ENCODE assay signal across 8 cellular contexts in genomic region chr7:26194764-26195163, GRCh38. TPM values are rescaled to one million over a fixed set of nuclear protein-coding genes. Genes with fewer than 3 reads are reported as not detected.
DNase-seq lines count a peak whose midpoint lies in the region; ATAC-seq, FAIRE-seq and TF ChIP-seq lines count a peak whose summit lies in the region.
"Not testable (repeated sequence)": the region's sequence is repeated elsewhere in the genome, so short reads cannot be mapped to it uniquely, and the experiment has no call there.

No MANE protein-coding gene starts in this region.

- H3K4me3 Mint-ChIP-seq in GM23338 (peak overlapping the region; percentile 58; the same call in 2 of the 3 replicates), chondrocyte (ENCODE audit: unreplicated experiment) (peak overlapping the region; percentile 4)
- H3K4me3 Mint-ChIP-seq in activated CD4-positive, alpha-beta memory T cell treated with anti-CD3 and anti-CD28 coated beads, Interleukin-2, amount 10 ng/mL, durations not matched to agents 7 days and 5 days: peak overlapping the region; percentile 64
- H3K4me3 Mint-ChIP-seq in activated naive CD4-positive, alpha-beta T cell treated with anti-CD3 and anti-CD28 coated beads, Interleukin-2, amount 50 U/mL, for 24 hours: peak overlapping the region; percentile 83

- H4K20me1 ChIP-seq in GM23338 (replicated peaks; ENCODE audit: insufficient read depth): peaks cover 81% of the 10 kb centered on the region
- H4K20me1 ChIP-seq in PC-9 (ENCODE audit: insufficient read depth): peaks cover 99% of the 10 kb centered on the region
- peaks cover 94% of the 10 kb centered on the region for H4K20me1 ChIP-seq in HepG2 (ENCODE audit: insufficient read depth, low read length)

- not testable (repeated sequence) for H3K9me3 ChIP-seq in PC-9 (ENCODE audit: insufficient read depth, low read depth); HepG2 (ENCODE audit: low read length); psoas muscle

- H3K4me1 ChIP-seq in GM23338 (ENCODE audit: insufficient read depth) (peaks cover 18% of the 10 kb centered on the region), PC-9 (replicated peaks; ENCODE audit: insufficient read depth) (peaks cover 36% of the 10 kb centered on the region), HepG2 (ENCODE audit: insufficient read depth, low read length) (peaks cover 53% of the 10 kb centered on the region), psoas muscle (peaks cover 67% of the 10 kb centered on the region)

- H3K4me1 Mint-ChIP-seq in GM23338: peaks cover 64% of the 10 kb centered on the region
- peaks cover 71% of the 10 kb centered on the region for H3K4me1 Mint-ChIP-seq in activated CD4-positive, alpha-beta memory T cell treated with anti-CD3 and anti-CD28 coated beads, Interleukin-2, amount 10 ng/mL, durations not matched to agents 7 days and 5 days
- peaks cover 74% of the 10 kb centered on the region for H3K4me1 Mint-ChIP-seq in activated naive CD4-positive, alpha-beta T cell treated with anti-CD3 and anti-CD28 coated beads, Interleukin-2, amount 50 U/mL, for 24 hours
- peaks cover 59% of the 10 kb centered on the region for H3K4me1 Mint-ChIP-seq in chondrocyte (ENCODE audit: low read depth)

- H3K27me3 Mint-ChIP-seq in GM23338 (ENCODE audit: insufficient read depth, low read depth, poor library complexity): peaks cover 53% of the 10 kb centered on the region
- not testable (repeated sequence) for H3K27me3 Mint-ChIP-seq in activated CD4-positive, alpha-beta memory T cell treated with anti-CD3 and anti-CD28 coated beads, Interleukin-2, amount 10 ng/mL, durations not matched to agents 7 days and 5 days; activated naive CD4-positive, alpha-beta T cell treated with anti-CD3 and anti-CD28 coated beads, Interleukin-2, amount 50 U/mL, for 24 hours; chondrocyte (ENCODE audit: low read depth)

- not testable (repeated sequence) for H3K4me3 ChIP-seq in GM23338; PC-9; HepG2 (replicated peaks in 1 of 3; ENCODE audit: insufficient read depth in 1 of 3, low read depth in 2 of 3, low read length in 3 of 3)
- H3K4me3 ChIP-seq in psoas muscle: peak overlapping the region; percentile 90

- not testable (repeated sequence) for DNase-seq in GM23338 (ENCODE audit: low spot score); PC-9; activated CD4-positive, alpha-beta memory T cell treated with anti-CD3 and anti-CD28 coated beads, Interleukin-2, amount 10 ng/mL, durations not matched to agents 7 days and 5 days; chondrocyte (ENCODE audit: low spot score); HepG2 (ENCODE audit: low spot score); psoas muscle

- H3K9me2 ChIP-seq in GM23338 (ENCODE audit: insufficient read depth); PC-9 (ENCODE audit: insufficient read depth): not testable (repeated sequence)

- BruUV-seq in PC-9 (replicated peaks; lab: Mats Ljungman, UMichigan); HepG2 (replicated peaks; lab: Mats Ljungman, UMichigan): not testable (repeated sequence)

- H3F3A ChIP-seq in GM23338 (replicated peaks; ENCODE audit: low read depth): peaks cover 58% of the 10 kb centered on the region
- H3F3A ChIP-seq in PC-9 (ENCODE audit: insufficient read depth, low read depth): peaks cover 98% of the 10 kb centered on the region

- not testable (repeated sequence) for H3K9ac ChIP-seq in HepG2 (ENCODE audit: insufficient read depth, low read depth, low read length)

- H3K27ac ChIP-seq in 22Rv1 (peak overlapping the region; percentile 14; the same call in 1 of the 2 replicates), GM23338 (ENCODE audit: low read depth) (peak overlapping the region; percentile 67; the same call in 1 of the 2 replicates), PC-9 (peak overlapping the region; percentile 51; the same call in 1 of the 2 replicates)
- H3K27ac ChIP-seq in HepG2 (ENCODE audit: extremely low read length, insufficient read depth, low read length); psoas muscle: not testable (repeated sequence)

- H3K9me3 Mint-ChIP-seq in GM23338; activated CD4-positive, alpha-beta memory T cell treated with anti-CD3 and anti-CD28 coated beads, Interleukin-2, amount 10 ng/mL, durations not matched to agents 7 days and 5 days; activated naive CD4-positive, alpha-beta T cell treated with anti-CD3 and anti-CD28 coated beads, Interleukin-2, amount 50 U/mL, for 24 hours; chondrocyte (ENCODE audit: low read depth): not testable (repeated sequence)

- H3K27me3 ChIP-seq in GM23338 (ENCODE audit: insufficient read depth); PC-9 (ENCODE audit: insufficient read depth, low read depth); HepG2 (ENCODE audit: control insufficient read depth in 1 of 2, insufficient read depth in 2 of 2, low read length in 2 of 2); psoas muscle (ENCODE audit: insufficient read depth in 3 of 3, low read length in 2 of 3): not testable (repeated sequence)

- ATAC-seq in GM23338, HepG2, psoas muscle: not testable (repeated sequence)

- not testable (repeated sequence) for TF ChIP-seq EP300 in HepG2 (IDR thresholded peaks at IDR 0.05; ENCODE audit: low read depth in 2 of 2, low read length in 2 of 2); HepG2 (CRISPR knock-in tag; IDR thresholded peaks at IDR 0.05; ENCODE audit: borderline replicate concordance)

- peaks cover 85% of the 10 kb centered on the region for H3K79me2 ChIP-seq in GM23338 (replicated peaks; ENCODE audit: insufficient read depth)
- H3K79me2 ChIP-seq in PC-9 (ENCODE audit: low read depth): peaks cover 98% of the 10 kb centered on the region
- peaks cover 69% of the 10 kb centered on the region for H3K79me2 ChIP-seq in HepG2 (ENCODE audit: insufficient read depth, low read length)

- not testable (repeated sequence) for TF ChIP-seq RAD21 in HepG2 (CRISPR knock-in tag; IDR thresholded peaks at IDR 0.05)

- TF ChIP-seq CTCF in 22Rv1 (IDR thresholded peaks at IDR 0.05); GM23338 (conservative IDR thresholded peaks at IDR 0.05; ENCODE audit: low read depth in 2 of 2); PC-9 (conservative IDR thresholded peaks at IDR 0.05); chondrocyte (IDR thresholded peaks at IDR 0.05); HepG2 (CRISPR knock-in tag; IDR thresholded peaks at IDR 0.05); psoas muscle (IDR thresholded peaks at IDR 0.05): not testable (repeated sequence)

- not testable (repeated sequence) for TF ChIP-seq POLR2A in HepG2 (IDR thresholded peaks at IDR 0.05; ENCODE audit: insufficient read depth in 1 of 2, low read depth in 2 of 2, low read length in 2 of 2)

- POLR2A ChIA-PET in PC-9 (lab: Charles Lee; ENCODE audit: unreplicated experiment): interaction anchor here (0.5 to 0.7 kb wide), 5 partner anchors 11 to 1575 kb away, joined by 4 to 9 read pairs (median 5); no protein-coding TSS in a partner anchor
- POLR2A ChIA-PET in activated CD4-positive, alpha-beta memory T cell treated with anti-CD3 and anti-CD28 coated beads, Interleukin-2, amount 10 ng/mL, durations not matched to agents 7 days and 5 days (lab: Charles Lee): interaction anchor here (0.6 to 13.1 kb wide), 12 partner anchors 6 to 159 kb away, joined by 3 to 406 read pairs (median 39); partner anchors contain the start of genes CBX3, HNRNPA2B1 and NFE2L3
- POLR2A ChIA-PET in HepG2 (lab: Yijun Ruan, JAX): not testable (repeated sequence)

- intact Hi-C loops in PC-9 (cut with micrococcal nuclease; ENCODE audit: unreplicated experiment) (loop anchor here (5.0 to 10.0 kb wide), 2 partner anchors 300 to 473 kb away; no protein-coding TSS in a partner anchor), HepG2 (cut with micrococcal nuclease; ENCODE audit: unreplicated experiment) (loop anchor here (5.0 kb wide), 2 partner anchors 102 to 302 kb away; no protein-coding TSS in a partner anchor), psoas muscle (cut with DNase I) (loop anchor here in 1 of 2 donors (5.0 to 10.0 kb wide), 2 partner anchors 300 to 973 kb away; partner anchors contain the start of gene HOXA9)

- not testable (repeated sequence) for H3K4me2 ChIP-seq in GM23338; PC-9; HepG2 (ENCODE audit: low read depth, low read length)

- 93% methylated on average over 11 of the region's 11 CpGs for WGBS in HepG2 (ENCODE audit: low lambda C conversion rate)
- WGBS in psoas muscle, 3 donors: 64 to 75% (median 73%) methylated on average over 11 of the region's 11 CpGs

- CTCF ChIA-PET in PC-9 (lab: Charles Lee): interaction anchor here (0.6 to 0.7 kb wide), 6 partner anchors 12 to 966 kb away, joined by 3 to 12 read pairs (median 6); no protein-coding TSS in a partner anchor
- CTCF ChIA-PET in activated CD4-positive, alpha-beta memory T cell treated with anti-CD3 and anti-CD28 coated beads, Interleukin-2, amount 10 ng/mL, durations not matched to agents 7 days and 5 days (lab: Charles Lee): interaction anchor here (0.6 to 4.1 kb wide), 12 partner anchors 9 to 302 kb away, joined by 3 to 20 read pairs (median 4); partner anchors contain the start of gene NFE2L3
- CTCF ChIA-PET in HepG2 (lab: Yijun Ruan, JAX; ENCODE audit: low intra/inter-chr PET ratio, low total read pairs): not testable (repeated sequence)

- not testable (repeated sequence) for FAIRE-seq in HepG2 (lab: Jason Lieb, UNC)

- H3K27ac Mint-ChIP-seq in GM23338: peak overlapping the region; percentile 92; the same call in 1 of the 2 replicates
- H3K27ac Mint-ChIP-seq in activated CD4-positive, alpha-beta memory T cell treated with anti-CD3 and anti-CD28 coated beads, Interleukin-2, amount 10 ng/mL, durations not matched to agents 7 days and 5 days: peak overlapping the region; percentile 75
- H3K27ac Mint-ChIP-seq in activated naive CD4-positive, alpha-beta T cell treated with anti-CD3 and anti-CD28 coated beads, Interleukin-2, amount 50 U/mL, for 24 hours: peak overlapping the region; percentile 88
- not testable (repeated sequence) for H3K27ac Mint-ChIP-seq in chondrocyte (ENCODE audit: unreplicated experiment)

- not testable (repeated sequence) for H2AFZ ChIP-seq in GM23338; PC-9; HepG2 (ENCODE audit: low read length)

- H3K36me3 ChIP-seq in GM23338 (ENCODE audit: insufficient read depth): peaks cover 93% of the 10 kb centered on the region
- H3K36me3 ChIP-seq in PC-9 (ENCODE audit: low read depth): peaks cover 94% of the 10 kb centered on the region
- H3K36me3 ChIP-seq in HepG2 (replicated peaks in 1 of 2; ENCODE audit: control insufficient read depth in 1 of 2, insufficient read depth in 2 of 2, low read length in 2 of 2): peaks cover 25 to 73% of the 10 kb centered on the region in 2 experiments
- peaks cover 21 to 91% of the 10 kb centered on the region in 2 donors for H3K36me3 ChIP-seq in psoas muscle (ENCODE audit: insufficient read depth in 1 of 2, low read depth in 1 of 2)

- H3K36me3 Mint-ChIP-seq in GM23338 (ENCODE audit: low read depth) (peaks cover 100% of the 10 kb centered on the region), chondrocyte (ENCODE audit: low read depth) (peaks cover 78% of the 10 kb centered on the region)
- H3K36me3 Mint-ChIP-seq in activated CD4-positive, alpha-beta memory T cell treated with anti-CD3 and anti-CD28 coated beads, Interleukin-2, amount 10 ng/mL, durations not matched to agents 7 days and 5 days (ENCODE audit: low read depth): peaks cover 97% of the 10 kb centered on the region
- H3K36me3 Mint-ChIP-seq in activated naive CD4-positive, alpha-beta T cell treated with anti-CD3 and anti-CD28 coated beads, Interleukin-2, amount 50 U/mL, for 24 hours: peaks cover 75% of the 10 kb centered on the region

- in situ Hi-C loops in HepG2 (cut with HindIII; ENCODE audit: extremely low pct_ligation_motif_present, low pct_unique_long_range_greater_than_20kb): not testable (repeated sequence)

RNA-seq across cellular contexts. Expression of gene HNRNPA2B1, which starts 5.8 kb away (rescaled TPM):
- 598 and 602 TPM in 2 replicates for total RNA-seq in GM23338 (2014; rRNA removed; shearing (Covaris generic))
- polyA plus RNA-seq in GM23338 (2016; fragmentation: Nextera tagmentation; extraction: Ambion mirVana): 1,534 and 1,577 TPM in 2 replicates
- total RNA-seq in PC-9 (2021): 526 and 792 TPM in 2 replicates
- 100 to 1,000 TPM; 696 to 705 TPM for total RNA-seq in activated CD4-positive, alpha-beta memory T cell treated with anti-CD3 and anti-CD28 coated beads, Interleukin-2, amount 10 ng/mL, durations not matched to agents 7 days and 5 days
- 311 to 604 TPM (median 313 TPM) in 3 replicates for total RNA-seq in chondrocyte
- 412 and 636 TPM in 2 replicates for total RNA-seq in HepG2 (2016; rRNA removed; fragmentation: Illumina TruSeq; extraction: Trizol)
- total RNA-seq in HepG2 (2016; cell fraction: cytosol; rRNA removed; fragmentation: Illumina TruSeq; extraction: Trizol; ENCODE audit: low read depth): 31.5 and 36.0 TPM in 2 replicates
- 434 and 632 TPM in 2 replicates for total RNA-seq in HepG2 (2016; cell fraction: insoluble cytoplasmic fraction; rRNA removed; fragmentation: Illumina TruSeq; extraction: Trizol)
- total RNA-seq in HepG2 (2016; cell fraction: membrane; rRNA removed; fragmentation: Illumina TruSeq; extraction: Trizol): 69.3 and 71.5 TPM in 2 replicates
- total RNA-seq in HepG2 (2016; cell fraction: nucleus; rRNA removed; fragmentation: Illumina TruSeq; extraction: Trizol): 305 and 307 TPM in 2 replicates
- 144 and 193 TPM in 2 replicates for polyA plus RNA-seq in HepG2 (2011; rRNA removed)
- 105 and 119 TPM in 2 replicates for polyA plus RNA-seq in HepG2 (2011; cell fraction: cytosol; rRNA removed)
- 173 and 254 TPM in 2 replicates for polyA plus RNA-seq in HepG2 (2011; cell fraction: nucleus; rRNA removed)
- polyA plus RNA-seq in HepG2 (2012): 348 and 727 TPM in 2 replicates
- polyA plus RNA-seq in HepG2 (2016; cell fraction: cytosol; fragmentation: Illumina TruSeq; extraction: Trizol; ENCODE audit: low read depth): 50.3 and 54.5 TPM in 2 replicates
- polyA plus RNA-seq in HepG2 (2016; cell fraction: insoluble cytoplasmic fraction; fragmentation: Illumina TruSeq; extraction: Trizol; ENCODE audit: low read depth): 1,958 and 2,163 TPM in 2 replicates
- 95.2 and 104 TPM in 2 replicates for polyA plus RNA-seq in HepG2 (2016; cell fraction: membrane; fragmentation: Illumina TruSeq; extraction: Trizol; ENCODE audit: low read depth)
- polyA plus RNA-seq in HepG2 (2016; cell fraction: nucleus; fragmentation: Illumina TruSeq; extraction: Trizol; ENCODE audit: insufficient read depth, low read depth): 1,155 and 1,186 TPM in 2 replicates
- 47.8 and 128 TPM in 2 replicates for polyA minus RNA-seq in HepG2 (2011; rRNA and poly(A)+ RNA removed; ENCODE audit: low replicate concordance)
- 103 and 153 TPM in 2 replicates for polyA minus RNA-seq in HepG2 (2011; cell fraction: cytosol; rRNA and poly(A)+ RNA removed)
- polyA minus RNA-seq in HepG2 (2011; cell fraction: nucleus; rRNA and poly(A)+ RNA removed): 372 and 389 TPM in 2 replicates
- total RNA-seq in psoas muscle: 100 to 1,000 TPM; 323 to 482 (median 452) TPM
- polyA plus RNA-seq in psoas muscle: 100 to 1,000 TPM; 515 to 688 (median 663) TPM

RNA-seq across cellular contexts. Expression of gene CBX3, which starts 6.8 kb away (rescaled TPM):
- 249 and 272 TPM in 2 replicates for total RNA-seq in GM23338 (2014; rRNA removed; shearing (Covaris generic))
- polyA plus RNA-seq in GM23338 (2016; fragmentation: Nextera tagmentation; extraction: Ambion mirVana) (226 and 236 TPM in 2 replicates), HepG2 (2011; rRNA removed) (36.3 and 53.9 TPM in 2 replicates), psoas muscle (10 to 100 TPM; 71.6 to 97.0 (median 83.9) TPM)
- total RNA-seq in PC-9 (2021) (282 and 308 TPM in 2 replicates), chondrocyte (98.7 to 132 TPM (median 102 TPM) in 3 replicates), HepG2 (2016; rRNA removed; fragmentation: Illumina TruSeq; extraction: Trizol) (249 and 355 TPM in 2 replicates), psoas muscle (10 to 100 TPM; 45.3 to 84.9 (median 66.7) TPM)
- 100 to 1,000 TPM; 214 to 215 TPM for total RNA-seq in activated CD4-positive, alpha-beta memory T cell treated with anti-CD3 and anti-CD28 coated beads, Interleukin-2, amount 10 ng/mL, durations not matched to agents 7 days and 5 days
- total RNA-seq in HepG2 (2016; cell fraction: cytosol; rRNA removed; fragmentation: Illumina TruSeq; extraction: Trizol; ENCODE audit: low read depth): 79.1 and 86.5 TPM in 2 replicates
- 257 and 354 TPM in 2 replicates for total RNA-seq in HepG2 (2016; cell fraction: insoluble cytoplasmic fraction; rRNA removed; fragmentation: Illumina TruSeq; extraction: Trizol)
- total RNA-seq in HepG2 (2016; cell fraction: membrane; rRNA removed; fragmentation: Illumina TruSeq; extraction: Trizol): 129 and 141 TPM in 2 replicates
- 151 and 169 TPM in 2 replicates for total RNA-seq in HepG2 (2016; cell fraction: nucleus; rRNA removed; fragmentation: Illumina TruSeq; extraction: Trizol)
- 17.4 and 18.2 TPM in 2 replicates for polyA plus RNA-seq in HepG2 (2011; cell fraction: cytosol; rRNA removed)
- polyA plus RNA-seq in HepG2 (2011; cell fraction: nucleus; rRNA removed): 60.4 and 70.5 TPM in 2 replicates
- polyA plus RNA-seq in HepG2 (2012): 123 and 165 TPM in 2 replicates
- polyA plus RNA-seq in HepG2 (2016; cell fraction: cytosol; fragmentation: Illumina TruSeq; extraction: Trizol; ENCODE audit: low read depth): 76.0 and 83.8 TPM in 2 replicates
- 424 and 453 TPM in 2 replicates for polyA plus RNA-seq in HepG2 (2016; cell fraction: insoluble cytoplasmic fraction; fragmentation: Illumina TruSeq; extraction: Trizol; ENCODE audit: low read depth)
- 117 TPM in 2 replicates for polyA plus RNA-seq in HepG2 (2016; cell fraction: membrane; fragmentation: Illumina TruSeq; extraction: Trizol; ENCODE audit: low read depth)
- 228 and 229 TPM in 2 replicates for polyA plus RNA-seq in HepG2 (2016; cell fraction: nucleus; fragmentation: Illumina TruSeq; extraction: Trizol; ENCODE audit: insufficient read depth, low read depth)
- 10.5 and 24.1 TPM in 2 replicates for polyA minus RNA-seq in HepG2 (2011; rRNA and poly(A)+ RNA removed; ENCODE audit: low replicate concordance)
- polyA minus RNA-seq in HepG2 (2011; cell fraction: cytosol; rRNA and poly(A)+ RNA removed): 15.5 and 20.0 TPM in 2 replicates
- 110 and 122 TPM in 2 replicates for polyA minus RNA-seq in HepG2 (2011; cell fraction: nucleus; rRNA and poly(A)+ RNA removed)

RNA-seq across cellular contexts. Expression of gene NFE2L3, which starts 42.8 kb away (rescaled TPM):
- 129 and 142 TPM in 2 replicates for total RNA-seq in GM23338 (2014; rRNA removed; shearing (Covaris generic))
- polyA plus RNA-seq in GM23338 (2016; fragmentation: Nextera tagmentation; extraction: Ambion mirVana) (62.0 and 66.4 TPM in 2 replicates), HepG2 (2011; rRNA removed) (8.9 and 11.4 TPM in 2 replicates), psoas muscle (1 to 10 TPM in 1 of 3 donors, under 1 TPM in 2; 0.70 to 1.1 (median 0.72) TPM)
- total RNA-seq in PC-9 (2021) (44.2 and 49.1 TPM in 2 replicates), chondrocyte (0.17 to 0.79 TPM (median 0.52 TPM) in 3 replicates), HepG2 (2016; rRNA removed; fragmentation: Illumina TruSeq; extraction: Trizol) (8.8 and 19.4 TPM in 2 replicates), psoas muscle (1 to 10 TPM in 1 of 4 donors, under 1 TPM in 3; 0.44 to 1.1 (median 0.78) TPM)
- total RNA-seq in activated CD4-positive, alpha-beta memory T cell treated with anti-CD3 and anti-CD28 coated beads, Interleukin-2, amount 10 ng/mL, durations not matched to agents 7 days and 5 days: 10 to 100 TPM; 21.5 to 24.0 TPM
- 0.53 and 1.2 TPM in 2 replicates for total RNA-seq in HepG2 (2016; cell fraction: cytosol; rRNA removed; fragmentation: Illumina TruSeq; extraction: Trizol; ENCODE audit: low read depth)
- 9.2 and 13.8 TPM in 2 replicates for total RNA-seq in HepG2 (2016; cell fraction: insoluble cytoplasmic fraction; rRNA removed; fragmentation: Illumina TruSeq; extraction: Trizol)
- total RNA-seq in HepG2 (2016; cell fraction: membrane; rRNA removed; fragmentation: Illumina TruSeq; extraction: Trizol): 2.0 and 3.5 TPM in 2 replicates
- total RNA-seq in HepG2 (2016; cell fraction: nucleus; rRNA removed; fragmentation: Illumina TruSeq; extraction: Trizol): 13.7 and 26.6 TPM in 2 replicates
- polyA plus RNA-seq in HepG2 (2011; cell fraction: cytosol; rRNA removed): 4.1 and 7.8 TPM in 2 replicates
- 1.6 and 2.1 TPM in 2 replicates for polyA plus RNA-seq in HepG2 (2011; cell fraction: nucleus; rRNA removed)
- polyA plus RNA-seq in HepG2 (2012): 10.7 and 12.2 TPM in 2 replicates
- 0.64 and 0.67 TPM in 2 replicates for polyA plus RNA-seq in HepG2 (2016; cell fraction: cytosol; fragmentation: Illumina TruSeq; extraction: Trizol; ENCODE audit: low read depth)
- polyA plus RNA-seq in HepG2 (2016; cell fraction: insoluble cytoplasmic fraction; fragmentation: Illumina TruSeq; extraction: Trizol; ENCODE audit: low read depth): 8.0 and 8.2 TPM in 2 replicates
- polyA plus RNA-seq in HepG2 (2016; cell fraction: membrane; fragmentation: Illumina TruSeq; extraction: Trizol; ENCODE audit: low read depth): 1.1 and 1.3 TPM in 2 replicates
- polyA plus RNA-seq in HepG2 (2016; cell fraction: nucleus; fragmentation: Illumina TruSeq; extraction: Trizol; ENCODE audit: insufficient read depth, low read depth): 19.6 and 24.6 TPM in 2 replicates
- 0.07 and 5.9 TPM in 2 replicates for polyA minus RNA-seq in HepG2 (2011; rRNA and poly(A)+ RNA removed; ENCODE audit: low replicate concordance)
- polyA minus RNA-seq in HepG2 (2011; cell fraction: cytosol; rRNA and poly(A)+ RNA removed): 7.8 and 8.8 TPM in 2 replicates
- polyA minus RNA-seq in HepG2 (2011; cell fraction: nucleus; rRNA and poly(A)+ RNA removed): 3.7 and 7.1 TPM in 2 replicates

Comparison
In these comparisons a context has a peak if more than half of its experiments do, and no peak if none do; other contexts are left out.
1. H3K4me3 Mint-ChIP-seq: peak in every context shown above with its lines; median percentile 83 in activated naive CD4-positive, alpha-beta T cell treated with anti-CD3 and anti-CD28 coated beads, Interleukin-2, amount 50 U/mL, for 24 hours; 64 in activated CD4-positive, alpha-beta memory T cell treated with anti-CD3 and anti-CD28 coated beads, Interleukin-2, amount 10 ng/mL, durations not matched to agents 7 days and 5 days; 58 in GM23338; 4 in chondrocyte.